In genomic region chr18:55283309-55283708, GRCh38 we compare ENCODE assay signal across 22 cellular contexts.
DNase-seq lines count a peak whose midpoint lies in the region; ATAC-seq lines count a peak whose summit lies in the region.
"Had no signal": no experiment of that assay in that cellular context is flagged by ENCODE, and none has a peak within 500 bp of the region (broad histone marks: within the 10 kb centered on the region; RNA-seq: fewer than 3 reads in every experiment).

No MANE protein-coding gene starts in this region.

- H3K4me3 Mint-ChIP-seq in IgD-negative memory B cell: peak overlapping the region in 1 of 4 donors; percentile 61
- H3K4me3 Mint-ChIP-seq: activated T-cell treated with anti-CD3 and anti-CD28 coated beads, Interleukin-2, amount 50 U/mL, for 24 hours; brain; GM23338; stimulated activated naive CD8-positive, alpha-beta T cell treated with anti-CD3 and anti-CD28 coated beads, Interleukin-15, amount 100 ng/mL, for 72 hours; T-helper 17 cell had no signal

- H3K36me3 Mint-ChIP-seq in IgD-negative memory B cell: peaks cover 2% of the 10 kb centered on the region

- no peaks in the 10 kb centered on the region for H3K9me3 Mint-ChIP-seq in IgD-negative memory B cell
- H3K9me3 Mint-ChIP-seq: activated T-cell treated with anti-CD3 and anti-CD28 coated beads, Interleukin-2, amount 50 U/mL, for 24 hours; brain; GM23338; stimulated activated naive CD8-positive, alpha-beta T cell treated with anti-CD3 and anti-CD28 coated beads, Interleukin-15, amount 100 ng/mL, for 72 hours had no signal

- H3K27ac Mint-ChIP-seq in IgD-negative memory B cell: peak overlapping the region in 2 of 3 donors; percentile 73 to 78
- H3K27ac Mint-ChIP-seq: activated T-cell treated with anti-CD3 and anti-CD28 coated beads, Interleukin-2, amount 50 U/mL, for 24 hours; stimulated activated naive CD8-positive, alpha-beta T cell treated with anti-CD3 and anti-CD28 coated beads, Interleukin-15, amount 100 ng/mL, for 72 hours; T-helper 17 cell had no signal

- H3K4me1 Mint-ChIP-seq in IgD-negative memory B cell: peaks cover 39 to 76% (median 68%) of the 10 kb centered on the region in 3 donors
- H3K4me1 Mint-ChIP-seq: stimulated activated naive CD8-positive, alpha-beta T cell treated with anti-CD3 and anti-CD28 coated beads, Interleukin-15, amount 100 ng/mL, for 72 hours; T-helper 17 cell had no signal

- DNase-seq in GM19238 (ENCODE audit: insufficient read length, low spot score) (no peak), SIG-M5 (lab: John Stamatoyannopoulos, UW) (no peak), head of caudate nucleus (no peak), AG08396 (ENCODE audit: low spot score) (no peak)
- DNase-seq: activated CD4-positive, alpha-beta T cell treated with anti-CD3 and anti-CD28 coated beads for 48 hours; activated T-cell treated with anti-CD3 and anti-CD28 coated beads, Interleukin-2, amount 50 U/mL, for 24 hours; adrenal gland; effector CD4-positive, alpha-beta T cell; heart left ventricle; NCI-H1694; NCI-H2227 treated with DMSO at 0.1 percent for 48 hours; NCI-H69; SK-N-SH; stimulated activated naive CD8-positive, alpha-beta T cell treated with anti-CD3 and anti-CD28 coated beads, Interleukin-15, amount 100 ng/mL, for 72 hours; T-helper 17 cell had no signal

- ATAC-seq in GM18502 (IDR thresholded peaks at IDR 0.05; ENCODE audit: poor library complexity, unreplicated experiment): peak; percentile 57
- ATAC-seq in GM21360 (IDR thresholded peaks at IDR 0.05; ENCODE audit: unreplicated experiment): peak; percentile 68
- peak; percentile 61 for ATAC-seq in HG02973 (IDR thresholded peaks at IDR 0.05; ENCODE audit: unreplicated experiment)
- ATAC-seq: GM23338; heart left ventricle; sciatic nerve; stimulated activated naive CD8-positive, alpha-beta T cell treated with anti-CD3 and anti-CD28 coated beads, Interleukin-15, amount 100 ng/mL, for 72 hours; T-helper 17 cell had no signal

- no peaks in the 10 kb centered on the region for H3K27me3 Mint-ChIP-seq in IgD-negative memory B cell
- H3K27me3 Mint-ChIP-seq: activated T-cell treated with anti-CD3 and anti-CD28 coated beads, Interleukin-2, amount 50 U/mL, for 24 hours; brain; stimulated activated naive CD8-positive, alpha-beta T cell treated with anti-CD3 and anti-CD28 coated beads, Interleukin-15, amount 100 ng/mL, for 72 hours; T-helper 17 cell had no signal

- intact Hi-C loops in head of caudate nucleus (cut with DNase I): no loop called here
